In genomic region chr3:10631224-10631623, GRCh38 we compare ENCODE assay signal across 6 cellular contexts.
"Had no signal": no experiment of that assay in that cellular context is flagged by ENCODE, and none has a peak within 500 bp of the region (broad histone marks: within the 10 kb centered on the region; RNA-seq: fewer than 3 reads in every experiment).

No MANE protein-coding gene starts in this region.

- H3K4me3 ChIP-seq: GM23338 had no signal

- FAIRE-seq: H1, H54, HTR-8/SVneo had no signal

- DNase-seq: H9, HCEC 1CT had no signal

- H3K4me2 ChIP-seq: GM23338 had no signal

- H2AFZ ChIP-seq: GM23338 had no signal

- ATAC-seq: GM23338 had no signal
